Comparison of ENCODE assay signal across 13 cellular contexts in genomic region chr4:94507281-94507680, GRCh38. TPM values are rescaled to one million over a fixed set of nuclear protein-coding genes. Genes with fewer than 3 reads are reported as not detected.
DNase-seq lines count a peak whose midpoint lies in the region; ATAC-seq, FAIRE-seq and TF ChIP-seq lines count a peak whose summit lies in the region.
"Had no signal": no experiment of that assay in that cellular context is flagged by ENCODE, and none has a peak within 500 bp of the region (broad histone marks: within the 10 kb centered on the region; RNA-seq: fewer than 3 reads in every experiment).

No MANE protein-coding gene starts in this region.

- H3K9me3 ChIP-seq in A549 (no peaks in the 10 kb centered on the region), GM12878 (replicated peaks; ENCODE audit: control insufficient read depth, insufficient read depth, low read length) (no peaks in the 10 kb centered on the region), mesenchymal stem cell (ENCODE audit: control insufficient read depth, low read length) (no peaks in the 10 kb centered on the region), tibial nerve (no peaks in the 10 kb centered on the region)
- H3K9me3 ChIP-seq: HAP-1 had no signal

- H3K4me1 ChIP-seq in A549: peaks cover 55% of the 10 kb centered on the region
- no peaks in the 10 kb centered on the region for H3K4me1 ChIP-seq in GM12878 (ENCODE audit: control insufficient read depth, insufficient read depth, low read length)
- H3K4me1 ChIP-seq in mesenchymal stem cell (ENCODE audit: control insufficient read depth, insufficient read depth, low read depth, low read length): peaks cover 5% of the 10 kb centered on the region
- peaks cover 0 to 41% (median 11%) of the 10 kb centered on the region in 4 donors for H3K4me1 ChIP-seq in tibial nerve
- H3K4me1 ChIP-seq: HAP-1, neural progenitor cell had no signal

- H3K27me3 ChIP-seq in GM12878 (replicated peaks in 1 of 2; ENCODE audit: control insufficient read depth in 2 of 2, insufficient read depth in 2 of 2, low read length in 1 of 2) (no peaks in the 10 kb centered on the region), mesenchymal stem cell (ENCODE audit: control insufficient read depth in 1 of 2, insufficient read depth in 1 of 2, low read length in 2 of 2) (no peaks in the 10 kb centered on the region), tibial nerve (no peaks in the 10 kb centered on the region)
- H3K27me3 ChIP-seq: neural progenitor cell had no signal

- no peak overlapping the region for H2BK15ac ChIP-seq in mesenchymal stem cell (ENCODE audit: low read depth, poor library complexity, severe bottlenecking)

- H4K91ac ChIP-seq in mesenchymal stem cell (ENCODE audit: low read length): no peak overlapping the region

- RAD21 ChIA-PET in GM12878 (lab: Charles Lee; ENCODE audit: unreplicated experiment): no interaction called here

- H3K4me2 ChIP-seq in A549 (peak overlapping the region; percentile 74), GM12878 (ENCODE audit: control insufficient read depth, insufficient read depth) (no peak overlapping the region), mesenchymal stem cell (ENCODE audit: low read length, poor library complexity, severe bottlenecking) (no peak overlapping the region)
- H3K4me2 ChIP-seq: neural progenitor cell had no signal

- H3K9ac ChIP-seq in GM12878 (ENCODE audit: control insufficient read depth, insufficient read depth, low read length) (no peak overlapping the region), mesenchymal stem cell (ENCODE audit: low read length) (peak overlapping the region; percentile 25)
- H3K9ac ChIP-seq: neural progenitor cell had no signal

- H3K4me3 ChIP-seq in A549: no peak overlapping the region
- H3K4me3 ChIP-seq in GM12878: no peak overlapping the region
- H3K4me3 ChIP-seq in mesenchymal stem cell (ENCODE audit: insufficient read depth in 1 of 2, low read depth in 1 of 2, low read length in 2 of 2): no peak overlapping the region
- no peak overlapping the region for H3K4me3 ChIP-seq in tibial nerve
- H3K4me3 ChIP-seq: HAP-1, lung, neural progenitor cell had no signal

- TF ChIP-seq RAD21 in A549 (conservative IDR thresholded peaks at IDR 0.05 in 1 of 2, IDR thresholded peaks at IDR 0.05 in 1 of 2) (no peak), GM12878 (IDR thresholded peaks at IDR 0.05; ENCODE audit: insufficient read depth, low read depth, low read length) (no peak)

- POLR2A ChIA-PET in A549 (lab: Yijun Ruan, JAX): no interaction called here
- POLR2A ChIA-PET in GM12878 (lab: Charles Lee): no interaction called here

- peaks cover 8% of the 10 kb centered on the region for H3K79me1 ChIP-seq in mesenchymal stem cell (replicated peaks; ENCODE audit: low read length, poor library complexity, severe bottlenecking)

- no peak overlapping the region for H2BK120ac ChIP-seq in mesenchymal stem cell (ENCODE audit: low read depth, low read length)

- H4K20me1 ChIP-seq in GM12878 (ENCODE audit: control insufficient read depth, insufficient read depth): no peaks in the 10 kb centered on the region

- H3K18ac ChIP-seq in mesenchymal stem cell (ENCODE audit: low read depth in 1 of 2, low read length in 2 of 2): no peak overlapping the region

- no peak overlapping the region for H2AK5ac ChIP-seq in mesenchymal stem cell (ENCODE audit: low read length, severe bottlenecking)

- WGBS in A549 (ENCODE audit: missing lambda C conversion rate): 5% methylated on average over 2 of the region's 2 CpGs
- WGBS in GM12878 (ENCODE audit: insufficient coverage, insufficient replicate concordance, low lambda C conversion rate, missing lambda C conversion rate): 2% methylated on average over 2 of the region's 2 CpGs
- 83% methylated on average over 2 of the region's 2 CpGs for WGBS in mesenchymal stem cell
- WGBS in tibial nerve, 2 donors: 77 to 78% methylated on average over 2 of the region's 2 CpGs

- no peak for TF ChIP-seq EP300 in A549 (IDR thresholded peaks at IDR 0.05)
- TF ChIP-seq EP300 in GM12878 (IDR thresholded peaks at IDR 0.05; ENCODE audit: borderline replicate concordance in 1 of 2, control insufficient read depth in 1 of 2, low read depth in 2 of 2, low read length in 2 of 2): no peak
- TF ChIP-seq EP300 in tibial nerve (IDR thresholded peaks at IDR 0.05): no peak

- in situ Hi-C loops in GM12878 (cut with MboI): no loop called here

- intact Hi-C loops in GM12878 (cut with micrococcal nuclease; ENCODE audit: unreplicated experiment): no loop called here

- no TSS peak for BruUV-seq in GM12878 (replicated peaks; lab: Mats Ljungman, UMichigan)

- no peak overlapping the region for H2AFZ ChIP-seq in GM12878 (ENCODE audit: control insufficient read depth, low read depth, low read length)
- no peak overlapping the region for H2AFZ ChIP-seq in mesenchymal stem cell (ENCODE audit: low read depth, low read length)
- H2AFZ ChIP-seq: neural progenitor cell had no signal

- DNase-seq in A549 (ENCODE audit: low read depth in 1 of 2, low spot score in 1 of 2): peak in 1 of 2 experiments; percentile 13
- no peak for DNase-seq in GM12878 (ENCODE audit: low read depth, low spot score)
- DNase-seq in mesenchymal stem cell: no peak
- no peak for DNase-seq in tibial nerve (ENCODE audit: low spot score in 2 of 2)
- DNase-seq in EL: no peak
- DNase-seq in stimulated activated CD4-positive, alpha-beta T cell treated with anti-CD3 and anti-CD28 coated beads, Interleukin-12 subunit alpha, Interleukin-12 subunit beta, amount 100 ng/mL, for 4 hours: no peak
- DNase-seq: NCI-H1694, T-helper 17 cell had no signal

- SMC1A ChIA-PET in GM12878 (lab: Charles Lee; ENCODE audit: uncharacterized antibody, unreplicated experiment): no interaction called here

- no peak overlapping the region for H3K23ac ChIP-seq in mesenchymal stem cell (ENCODE audit: low read length in 2 of 2)

- H3K79me2 ChIP-seq in GM12878 (ENCODE audit: control insufficient read depth, insufficient read depth, low read length): no peaks in the 10 kb centered on the region

- ATAC-seq in A549 (peak; percentile 8 to 42; a peak in 4 of 6 replicates), HG02610 (IDR thresholded peaks at IDR 0.05; ENCODE audit: unreplicated experiment) (peak; percentile 28), GM12878 (no peak), HG03571 (IDR thresholded peaks at IDR 0.05; ENCODE audit: unreplicated experiment) (no peak)
- ATAC-seq: T-helper 17 cell had no signal

- H2BK12ac ChIP-seq in mesenchymal stem cell (ENCODE audit: low read length in 2 of 2): no peak overlapping the region

- peak overlapping the region; percentile 71 to 84 for H3K27ac ChIP-seq in A549
- no peak overlapping the region for H3K27ac ChIP-seq in GM12878 (ENCODE audit: control insufficient read depth, insufficient read depth)
- no peak overlapping the region for H3K27ac ChIP-seq in mesenchymal stem cell (ENCODE audit: low read length, poor library complexity, severe bottlenecking)
- H3K27ac ChIP-seq in tibial nerve: peak overlapping the region in 1 of 4 donors; percentile 37
- H3K27ac ChIP-seq: neural progenitor cell had no signal

- no peak overlapping the region for H4K8ac ChIP-seq in mesenchymal stem cell (ENCODE audit: low read length)

- TF ChIP-seq POLR2A in A549 (IDR thresholded peaks at IDR 0.05; ENCODE audit: low read length) (no peak), GM12878 (IDR thresholded peaks at IDR 0.05; ENCODE audit: low read depth, low read length) (no peak), tibial nerve (IDR thresholded peaks at IDR 0.05) (no peak)

- CTCF ChIA-PET in A549 (lab: Yijun Ruan, JAX) (no interaction called here), GM12878 (lab: Yijun Ruan, JAX) (interaction anchor here (0.6 kb wide), 1 partner anchor 114 kb away, joined by 3 read pairs; no protein-coding TSS in a partner anchor)

- FAIRE-seq in A549 (lab: Jason Lieb, UNC) (no peak), GM12878 (lab: Jason Lieb, UNC) (no peak)

- no peak overlapping the region for H3K14ac ChIP-seq in mesenchymal stem cell (ENCODE audit: low read length in 2 of 2)

- no peak for TF ChIP-seq CTCF in A549 (IDR thresholded peaks at IDR 0.05)
- no peak for TF ChIP-seq CTCF in GM12878 (IDR thresholded peaks at IDR 0.05 in 2 of 3, conservative IDR thresholded peaks at IDR 0.05 in 1 of 3; ENCODE audit: control insufficient read depth in 2 of 3, extremely low read depth in 1 of 3, insufficient read depth in 1 of 3, low read depth in 3 of 3, low read length in 3 of 3)
- TF ChIP-seq CTCF in tibial nerve (IDR thresholded peaks at IDR 0.05): no peak

- H3K36me3 ChIP-seq in GM12878 (ENCODE audit: control insufficient read depth in 2 of 2, insufficient read depth in 2 of 2, low read length in 1 of 2) (no peaks in the 10 kb centered on the region), mesenchymal stem cell (ENCODE audit: control insufficient read depth in 1 of 2, insufficient read depth in 2 of 2, low read depth in 1 of 2, low read length in 2 of 2) (peaks cover 0 to 4% of the 10 kb centered on the region in 2 experiments), tibial nerve (no peaks in the 10 kb centered on the region)
- H3K36me3 ChIP-seq: HAP-1, neural progenitor cell had no signal

- H2BK5ac ChIP-seq in mesenchymal stem cell (ENCODE audit: low read depth, low read length, poor library complexity, severe bottlenecking): no peak overlapping the region

- no peak overlapping the region for H3K4ac ChIP-seq in mesenchymal stem cell (ENCODE audit: low read depth in 1 of 2, low read length in 2 of 2)

RNA-seq across cellular contexts. Expression of gene PDLIM5, which starts 55.5 kb away (rescaled TPM):
- 199 and 242 TPM in 2 replicates for polyA plus RNA-seq in A549 (2011; rRNA removed)
- polyA plus RNA-seq in A549 (2012; cell fraction: cytosol; rRNA removed): 49.8 and 61.2 TPM in 2 replicates
- 46.5 and 53.3 TPM in 2 replicates for polyA plus RNA-seq in A549 (2012; cell fraction: nucleus; rRNA removed)
- polyA plus RNA-seq in A549 (2017; fragmentation: RNase III; extraction: RNeasy Plus Mini Kit Qiagen cat#74134 plus additional on column Dnase treatment): 43.9 to 54.2 TPM (median 48.2 TPM) in 3 replicates
- 282 and 319 TPM in 2 replicates for polyA minus RNA-seq in A549 (2011; rRNA and poly(A)+ RNA removed)
- total RNA-seq in GM12878 (2013; cell fraction: nucleolus; rRNA removed): 187 and 218 TPM in 2 replicates
- 18.5 and 22.1 TPM in 2 replicates for total RNA-seq in GM12878 (2014; rRNA removed)
- 16.1 and 17.4 TPM in 2 replicates for total RNA-seq in GM12878 (2014; rRNA removed; fragmentation: Illumina TruSeq; extraction: Trizol)
- 21.7 and 23.0 TPM in 2 replicates for total RNA-seq in GM12878 (2021)
- 11.4 TPM for polyA plus RNA-seq in GM12878 (2011; ENCODE audit: low read depth)
- polyA plus RNA-seq in GM12878 (2011; rRNA removed): 41.7 and 52.9 TPM in 2 replicates
- polyA plus RNA-seq in GM12878 (2011; cell fraction: cytosol; rRNA removed): 55.5 and 59.5 TPM in 2 replicates
- polyA plus RNA-seq in GM12878 (2011; cell fraction: nucleus; rRNA removed): 29.4 and 31.0 TPM in 2 replicates
- 8.7 and 13.9 TPM in 2 replicates for polyA plus RNA-seq in GM12878 (2012)
- 11.0 and 23.1 TPM in 2 replicates for polyA plus RNA-seq in GM12878 (2014; fragmentation: Illumina TruSeq; extraction: Trizol)
- polyA plus RNA-seq in GM12878 (2014; fragmentation: Nextera tagmentation; extraction: Ambion mirVana): 10 to 100 TPM in 1 of 2 experiments, 1 to 10 TPM in 1; 10.0 to 15.2 TPM
- polyA plus RNA-seq in GM12878 (2014; rRNA removed): 11.8 and 13.7 TPM in 2 replicates
- 10 to 100 TPM; 25.5 to 25.7 TPM for polyA plus RNA-seq in GM12878 (2016; fragmentation: Nextera tagmentation; extraction: Ambion mirVana)
- 135 and 169 TPM in 2 replicates for polyA minus RNA-seq in GM12878 (2011; rRNA and poly(A)+ RNA removed)
- polyA minus RNA-seq in GM12878 (2011; cell fraction: cytosol; rRNA and poly(A)+ RNA removed): 20.6 and 21.4 TPM in 2 replicates
- 84.3 and 172 TPM in 2 replicates for polyA minus RNA-seq in GM12878 (2011; cell fraction: nucleus; rRNA and poly(A)+ RNA removed)
- 93.5 TPM for polyA plus RNA-seq in mesenchymal stem cell (2013, experiment 1 of 2)
- 92.0 TPM for polyA plus RNA-seq in mesenchymal stem cell (2013, experiment 2 of 2)
- total RNA-seq in tibial nerve: 100 to 1,000 TPM in 2 of 4 donors, 10 to 100 TPM in 2; 73.5 to 117 (median 98.2) TPM

Comparison
In these comparisons a context has a peak if more than half of its experiments do, and no peak if none do; other contexts are left out.
1. ATAC-seq: peak in A549 (2 of 2) and HG02610 (single experiment); none in GM12878 (single experiment) and HG03571 (single experiment).
2. H3K27ac ChIP-seq: peak in A549 (2 of 2); none in GM12878 (single experiment) and mesenchymal stem cell (single experiment).